In genomic region chr3:71107926-71108325, GRCh38 we compare ENCODE assay signal across 1 cellular context.
TF ChIP-seq lines count a peak whose summit lies in the region.

No MANE protein-coding gene starts in this region.

TF ChIP-seq in A549, 52 proteins besides CTCF, POLR2A, EP300 and RAD21 (continued from another document):
- TF ChIP-seq, protein P1, sequence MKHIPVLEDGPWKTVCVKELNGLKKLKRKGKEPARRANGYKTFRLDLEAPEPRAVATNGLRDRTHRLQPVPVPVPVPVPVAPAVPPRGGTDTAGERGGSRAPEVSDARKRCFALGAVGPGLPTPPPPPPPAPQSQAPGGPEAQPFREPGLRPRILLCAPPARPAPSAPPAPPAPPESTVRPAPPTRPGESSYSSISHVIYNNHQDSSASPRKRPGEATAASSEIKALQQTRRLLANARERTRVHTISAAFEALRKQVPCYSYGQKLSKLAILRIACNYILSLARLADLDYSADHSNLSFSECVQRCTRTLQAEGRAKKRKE (CRISPR knock-in tag; IDR thresholded peaks at IDR 0.05; ENCODE audit: low read depth), result no peak
- TF ChIP-seq TP53 (CRISPR knock-in tag; IDR thresholded peaks at IDR 0.05) (no peak), HOXA7 (CRISPR knock-in tag; IDR thresholded peaks at IDR 0.05) (no peak), RCOR1 (IDR thresholded peaks at IDR 0.05; ENCODE audit: low read depth, low read length) (no peak)
